In the genomic region with DNA sequence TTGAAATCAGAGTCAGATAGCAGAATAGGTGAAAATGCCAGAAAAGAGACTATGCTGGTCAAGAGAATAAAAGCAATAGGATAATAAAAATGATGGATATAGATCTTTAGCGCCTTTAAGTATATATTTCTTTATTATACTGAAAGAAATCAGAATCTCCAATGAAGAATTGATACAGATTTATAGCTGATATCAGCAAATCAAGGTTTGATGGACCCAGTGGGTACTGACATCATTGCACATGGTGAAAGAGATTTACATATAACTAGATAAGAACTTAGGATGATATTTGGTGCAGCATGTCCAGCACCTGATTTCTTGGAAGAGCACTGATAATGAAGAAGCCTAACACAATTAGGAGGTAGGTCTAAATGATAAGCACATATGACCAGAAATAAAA, we compare ENCODE assay signal across 3 cellular contexts.
TF ChIP-seq lines count a peak whose summit lies in the region.

No MANE protein-coding gene starts in this region.

TF ChIP-seq in HepG2, 621 proteins besides CTCF, POLR2A, EP300 and RAD21:
- TF ChIP-seq ZNF724P (CRISPR knock-in tag; IDR thresholded peaks at IDR 0.05; ENCODE audit: borderline replicate concordance) (no peak), SP4 (CRISPR knock-in tag; IDR thresholded peaks at IDR 0.05) (no peak), ZNF451 (CRISPR knock-in tag; IDR thresholded peaks at IDR 0.05) (no peak), MAFK (conservative IDR thresholded peaks at IDR 0.05 in 1 of 2, IDR thresholded peaks at IDR 0.05 in 1 of 2; ENCODE audit: low read length in 2 of 2) (peak; percentile 58 to 73; a peak in 3 of 4 replicates), PAX8 (CRISPR knock-in tag; IDR thresholded peaks at IDR 0.05; ENCODE audit: borderline replicate concordance) (no peak), DMAP1 (CRISPR knock-in tag; IDR thresholded peaks at IDR 0.05) (no peak), MAFF (IDR thresholded peaks at IDR 0.05; ENCODE audit: low read depth, low read length) (peak; percentile 48; the same call in 1 of the 2 replicates)
- TF ChIP-seq, protein P1, sequence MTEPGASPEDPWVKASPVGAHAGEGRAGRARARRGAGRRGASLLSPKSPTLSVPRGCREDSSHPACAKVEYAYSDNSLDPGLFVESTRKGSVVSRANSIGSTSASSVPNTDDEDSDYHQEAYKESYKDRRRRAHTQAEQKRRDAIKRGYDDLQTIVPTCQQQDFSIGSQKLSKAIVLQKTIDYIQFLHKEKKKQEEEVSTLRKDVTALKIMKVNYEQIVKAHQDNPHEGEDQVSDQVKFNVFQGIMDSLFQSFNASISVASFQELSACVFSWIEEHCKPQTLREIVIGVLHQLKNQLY (CRISPR knock-in tag; IDR thresholded peaks at IDR 0.05), result no peak

TF ChIP-seq in A549, 52 proteins besides CTCF, POLR2A, EP300 and RAD21:
- TF ChIP-seq MAFK (IDR thresholded peaks at IDR 0.05; ENCODE audit: partially characterized antibody), result peak; percentile 53
- TF ChIP-seq RNF2 (IDR thresholded peaks at IDR 0.05; ENCODE audit: borderline replicate concordance, low read depth), result no peak
- no peak for TF ChIP-seq JUNB (IDR thresholded peaks at IDR 0.05)
TF ChIP-seq in A549: peak in this region for 1.

TF ChIP-seq in IMR-90, 13 proteins besides CTCF, POLR2A, EP300 and RAD21:
- no peak for TF ChIP-seq FOS (IDR thresholded peaks at IDR 0.05; ENCODE audit: low read depth, low read length)
- TF ChIP-seq MAFK (IDR thresholded peaks at IDR 0.05; ENCODE audit: low read depth, low read length), result peak; percentile 50
